In the genomic region with DNA sequence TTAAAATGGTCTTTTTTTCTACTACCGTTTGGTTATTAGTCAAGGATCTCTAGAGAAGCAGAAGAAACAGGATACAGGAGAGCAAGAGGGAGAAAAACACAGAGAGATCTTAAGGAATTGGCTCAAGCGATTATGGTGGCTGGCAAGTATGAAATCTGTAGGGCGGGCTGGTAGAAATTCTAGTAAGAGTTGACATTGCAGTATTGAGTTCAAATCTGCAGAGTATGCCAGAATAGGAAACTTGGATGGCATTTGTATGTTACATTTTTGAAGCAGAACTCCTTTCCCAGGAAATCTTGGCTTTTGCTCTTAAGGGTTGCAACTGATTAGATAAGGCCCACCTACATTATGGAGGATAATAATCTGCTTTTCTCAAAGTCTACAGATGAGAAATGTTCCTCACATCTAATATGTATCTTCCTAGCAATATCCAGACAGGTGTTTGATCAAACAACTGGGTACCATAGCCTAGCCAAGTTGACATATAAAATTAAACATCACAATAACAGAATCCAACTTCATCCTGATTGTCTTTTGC, we compare ENCODE assay signal across 2 cellular contexts.
TF ChIP-seq lines count a peak whose summit lies in the region.

No MANE protein-coding gene starts in this region.

TF ChIP-seq in A549, 52 proteins besides CTCF, POLR2A, EP300 and RAD21:
- TF ChIP-seq FOXS1 (CRISPR knock-in tag; IDR thresholded peaks at IDR 0.05) (no peak), NPAS2 (CRISPR knock-in tag; IDR thresholded peaks at IDR 0.05; ENCODE audit: borderline replicate concordance) (no peak), NR3C1 (IDR thresholded peaks at IDR 0.05) (no peak), PHF8 (IDR thresholded peaks at IDR 0.05; ENCODE audit: borderline replicate concordance, low read depth) (no peak), HOXB13 (CRISPR knock-in tag; IDR thresholded peaks at IDR 0.05; ENCODE audit: low read depth) (no peak), MAFK (IDR thresholded peaks at IDR 0.05; ENCODE audit: partially characterized antibody) (peak; percentile 55), CHD4 (IDR thresholded peaks at IDR 0.05; ENCODE audit: borderline replicate concordance) (no peak), CEBPB (IDR thresholded peaks at IDR 0.05) (no peak)
- TF ChIP-seq, protein P1, sequence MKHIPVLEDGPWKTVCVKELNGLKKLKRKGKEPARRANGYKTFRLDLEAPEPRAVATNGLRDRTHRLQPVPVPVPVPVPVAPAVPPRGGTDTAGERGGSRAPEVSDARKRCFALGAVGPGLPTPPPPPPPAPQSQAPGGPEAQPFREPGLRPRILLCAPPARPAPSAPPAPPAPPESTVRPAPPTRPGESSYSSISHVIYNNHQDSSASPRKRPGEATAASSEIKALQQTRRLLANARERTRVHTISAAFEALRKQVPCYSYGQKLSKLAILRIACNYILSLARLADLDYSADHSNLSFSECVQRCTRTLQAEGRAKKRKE (CRISPR knock-in tag; IDR thresholded peaks at IDR 0.05; ENCODE audit: low read depth) = no peak

TF ChIP-seq in K562, 482 proteins besides CTCF, POLR2A, EP300 and RAD21:
- peak; percentile 23 for TF ChIP-seq RBM25 (IDR thresholded peaks at IDR 0.05; ENCODE audit: low read depth, low read length, severe bottlenecking)
- no peak for TF ChIP-seq SMAD1 (IDR thresholded peaks at IDR 0.05; ENCODE audit: low read depth, low read length, partially characterized antibody)
- TF ChIP-seq, protein P2, sequence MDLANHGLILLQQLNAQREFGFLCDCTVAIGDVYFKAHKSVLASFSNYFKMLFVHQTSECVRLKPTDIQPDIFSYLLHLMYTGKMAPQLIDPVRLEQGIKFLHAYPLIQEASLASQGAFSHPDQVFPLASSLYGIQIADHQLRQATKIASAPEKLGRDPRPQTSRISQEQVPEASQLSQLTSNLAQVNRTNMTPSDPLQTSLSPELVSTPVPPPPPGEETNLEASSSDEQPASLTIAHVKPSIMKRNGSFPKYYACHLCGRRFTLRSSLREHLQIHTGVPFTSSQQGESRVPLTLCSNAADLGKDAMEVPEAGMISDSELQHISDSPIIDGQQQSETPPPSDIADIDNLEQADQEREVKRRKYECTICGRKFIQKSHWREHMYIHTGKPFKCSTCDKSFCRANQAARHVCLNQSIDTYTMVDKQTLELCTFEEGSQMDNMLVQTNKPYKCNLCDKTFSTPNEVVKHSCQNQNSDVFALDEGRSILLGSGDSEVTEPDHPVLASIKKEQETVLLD (IDR thresholded peaks at IDR 0.05) = no peak
- TF ChIP-seq KLF6 (CRISPR knock-in tag; IDR thresholded peaks at IDR 0.05; ENCODE audit: borderline replicate concordance) = no peak
- no peak for TF ChIP-seq E2F3 (CRISPR knock-in tag; IDR thresholded peaks at IDR 0.05)
- TF ChIP-seq ZNF316 (IDR thresholded peaks at IDR 0.05) = 0 out of 2 replicates have a peak, but pooled peaks have one; percentile 9
- peak; percentile 94 for TF ChIP-seq ZNF134 (CRISPR knock-in tag; conservative IDR thresholded peaks at IDR 0.05)
- TF ChIP-seq, protein P3, sequence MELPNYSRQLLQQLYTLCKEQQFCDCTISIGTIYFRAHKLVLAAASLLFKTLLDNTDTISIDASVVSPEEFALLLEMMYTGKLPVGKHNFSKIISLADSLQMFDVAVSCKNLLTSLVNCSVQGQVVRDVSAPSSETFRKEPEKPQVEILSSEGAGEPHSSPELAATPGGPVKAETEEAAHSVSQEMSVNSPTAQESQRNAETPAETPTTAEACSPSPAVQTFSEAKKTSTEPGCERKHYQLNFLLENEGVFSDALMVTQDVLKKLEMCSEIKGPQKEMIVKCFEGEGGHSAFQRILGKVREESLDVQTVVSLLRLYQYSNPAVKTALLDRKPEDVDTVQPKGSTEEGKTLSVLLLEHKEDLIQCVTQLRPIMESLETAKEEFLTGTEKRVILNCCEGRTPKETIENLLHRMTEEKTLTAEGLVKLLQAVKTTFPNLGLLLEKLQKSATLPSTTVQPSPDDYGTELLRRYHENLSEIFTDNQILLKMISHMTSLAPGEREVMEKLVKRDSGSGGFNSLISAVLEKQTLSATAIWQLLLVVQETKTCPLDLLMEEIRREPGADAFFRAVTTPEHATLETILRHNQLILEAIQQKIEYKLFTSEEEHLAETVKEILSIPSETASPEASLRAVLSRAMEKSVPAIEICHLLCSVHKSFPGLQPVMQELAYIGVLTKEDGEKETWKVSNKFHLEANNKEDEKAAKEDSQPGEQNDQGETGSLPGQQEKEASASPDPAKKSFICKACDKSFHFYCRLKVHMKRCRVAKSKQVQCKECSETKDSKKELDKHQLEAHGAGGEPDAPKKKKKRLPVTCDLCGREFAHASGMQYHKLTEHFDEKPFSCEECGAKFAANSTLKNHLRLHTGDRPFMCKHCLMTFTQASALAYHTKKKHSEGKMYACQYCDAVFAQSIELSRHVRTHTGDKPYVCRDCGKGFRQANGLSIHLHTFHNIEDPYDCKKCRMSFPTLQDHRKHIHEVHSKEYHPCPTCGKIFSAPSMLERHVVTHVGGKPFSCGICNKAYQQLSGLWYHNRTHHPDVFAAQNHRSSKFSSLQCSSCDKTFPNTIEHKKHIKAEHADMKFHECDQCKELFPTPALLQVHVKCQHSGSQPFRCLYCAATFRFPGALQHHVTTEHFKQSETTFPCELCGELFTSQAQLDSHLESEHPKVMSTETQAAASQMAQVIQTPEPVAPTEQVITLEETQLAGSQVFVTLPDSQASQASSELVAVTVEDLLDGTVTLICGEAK (IDR thresholded peaks at IDR 0.05) = no peak
- TF ChIP-seq, protein P3 (CRISPR knock-in tag; IDR thresholded peaks at IDR 0.05) = no peak
- TF ChIP-seq ZKSCAN1 (IDR thresholded peaks at IDR 0.05; ENCODE audit: low read depth, low read length) = no peak
- no peak for TF ChIP-seq ZNF41 (CRISPR knock-in tag; conservative IDR thresholded peaks at IDR 0.05)
- peak; percentile 24; the same call in 1 of the 2 replicates for TF ChIP-seq MAFK (IDR thresholded peaks at IDR 0.05; ENCODE audit: low read length)
- peak; percentile 9; the same call in 1 of the 2 replicates for TF ChIP-seq C11orf30 (IDR thresholded peaks at IDR 0.05; ENCODE audit: low read depth)
